1 cellular context compared by ENCODE assay signal in the genomic region with DNA sequence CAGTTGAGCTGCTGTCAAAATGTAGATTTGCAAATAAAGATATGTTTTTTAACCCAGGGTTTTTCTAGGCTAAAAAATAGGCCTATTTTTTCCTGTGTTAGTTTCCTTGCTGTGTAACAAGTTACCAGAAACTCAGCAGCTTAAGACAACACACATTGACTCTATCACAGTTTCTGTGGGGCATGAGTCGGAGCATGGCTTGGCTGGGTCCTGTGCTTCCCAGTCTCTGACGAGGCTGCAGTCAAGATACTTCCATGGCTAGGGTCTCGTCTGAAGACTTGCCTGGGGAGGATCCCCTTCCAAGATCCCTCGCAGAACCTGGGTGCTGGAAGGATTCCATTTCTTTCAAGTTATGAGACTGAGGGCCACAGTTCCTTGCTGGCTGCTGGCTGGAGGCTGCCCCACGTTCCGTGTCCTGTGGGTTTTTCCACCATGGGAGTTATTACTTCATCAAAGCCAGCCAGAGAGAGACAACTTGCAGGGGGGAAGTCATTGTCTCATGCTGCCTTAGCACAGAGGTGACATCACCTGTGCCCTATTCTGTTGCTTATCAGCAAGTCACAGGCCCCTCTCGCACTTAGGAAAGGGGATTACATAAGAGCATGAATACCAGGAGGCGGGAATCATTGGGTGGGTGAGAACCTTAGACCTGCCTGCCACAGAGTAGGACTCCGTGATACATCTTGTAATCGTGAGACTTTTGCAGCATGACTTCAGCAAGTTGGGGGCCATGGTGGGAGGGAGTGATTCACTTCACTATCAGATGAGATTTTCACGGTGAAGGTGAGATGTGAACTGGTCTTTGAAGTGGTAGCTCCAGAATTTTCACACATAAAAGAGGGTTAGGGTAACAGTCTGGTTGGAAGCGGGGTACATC.
A peak's percentile ranks its signal among the peaks of the same experiment; 100 is the strongest.
TF ChIP-seq lines count a peak whose summit lies in the region.

No MANE protein-coding gene starts in this region.

TF ChIP-seq in HepG2, 621 proteins besides CTCF, POLR2A, EP300 and RAD21 (continued from another document):
- TF ChIP-seq, protein P1, sequence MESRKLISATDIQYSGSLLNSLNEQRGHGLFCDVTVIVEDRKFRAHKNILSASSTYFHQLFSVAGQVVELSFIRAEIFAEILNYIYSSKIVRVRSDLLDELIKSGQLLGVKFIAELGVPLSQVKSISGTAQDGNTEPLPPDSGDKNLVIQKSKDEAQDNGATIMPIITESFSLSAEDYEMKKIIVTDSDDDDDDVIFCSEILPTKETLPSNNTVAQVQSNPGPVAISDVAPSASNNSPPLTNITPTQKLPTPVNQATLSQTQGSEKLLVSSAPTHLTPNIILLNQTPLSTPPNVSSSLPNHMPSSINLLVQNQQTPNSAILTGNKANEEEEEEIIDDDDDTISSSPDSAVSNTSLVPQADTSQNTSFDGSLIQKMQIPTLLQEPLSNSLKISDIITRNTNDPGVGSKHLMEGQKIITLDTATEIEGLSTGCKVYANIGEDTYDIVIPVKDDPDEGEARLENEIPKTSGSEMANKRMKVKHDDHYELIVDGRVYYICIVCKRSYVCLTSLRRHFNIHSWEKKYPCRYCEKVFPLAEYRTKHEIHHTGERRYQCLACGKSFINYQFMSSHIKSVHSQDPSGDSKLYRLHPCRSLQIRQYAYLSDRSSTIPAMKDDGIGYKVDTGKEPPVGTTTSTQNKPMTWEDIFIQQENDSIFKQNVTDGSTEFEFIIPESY (CRISPR knock-in tag; IDR thresholded peaks at IDR 0.05) = 0 out of 2 replicates have a peak, but pooled peaks have one; percentile 34
- 0 out of 2 replicates have a peak, but pooled peaks have one; percentile 15 for TF ChIP-seq FOSL2 (CRISPR knock-in tag; IDR thresholded peaks at IDR 0.05)
TF ChIP-seq in HepG2: peak in this region for 2.
